Comparison of ENCODE assay signal across 12 cellular contexts in genomic region chr14:72883963-72884362, GRCh38. TPM values are rescaled to one million over a fixed set of nuclear protein-coding genes. Genes with fewer than 3 reads are reported as not detected.
A peak's percentile ranks its signal among the peaks of the same experiment; 100 is the strongest.
DNase-seq lines count a peak whose midpoint lies in the region; ATAC-seq and TF ChIP-seq lines count a peak whose summit lies in the region.
"Had no signal": no experiment of that assay in that cellular context is flagged by ENCODE, and none has a peak within 500 bp of the region (broad histone marks: within the 10 kb centered on the region; RNA-seq: fewer than 3 reads in every experiment).

No MANE protein-coding gene starts in this region.

- peak; percentile 34 for DNase-seq in GM13977 (ENCODE audit: low spot score)
- peak; percentile 43 for DNase-seq in HPDE6-E6E7 (ENCODE audit: extremely low spot score)
- DNase-seq in activated naive CD8-positive, alpha-beta T cell treated with anti-CD3 and anti-CD28 coated beads for 36 hours: peak; percentile 30
- DNase-seq in mesenteric fat pad (ENCODE audit: low spot score): peak; percentile 24
- DNase-seq in CD8-positive, alpha-beta memory T cell: no peak
- no peak for DNase-seq in NCI-H2227 treated with DMSO at 0.1 percent for 48 hours (lab: John Stamatoyannopoulos, UW)
- DNase-seq in NCI-H510A (lab: John Stamatoyannopoulos, UW): no peak
- DNase-seq: CD4-positive, alpha-beta memory T cell; effector memory CD4-positive, alpha-beta T cell; NCI-H1436; OCI-M1 had no signal

- no peaks in the 10 kb centered on the region for H3K36me3 Mint-ChIP-seq in activated naive CD8-positive, alpha-beta T cell treated with anti-CD3 and anti-CD28 coated beads for 36 hours
- no peaks in the 10 kb centered on the region for H3K36me3 Mint-ChIP-seq in CD8-positive, alpha-beta memory T cell
- H3K36me3 Mint-ChIP-seq: CD4-positive, alpha-beta memory T cell had no signal

- no peaks in the 10 kb centered on the region for H3K36me3 ChIP-seq in CD8-positive, alpha-beta memory T cell (ENCODE audit: insufficient read depth, low read length)

- no peaks in the 10 kb centered on the region for H3K9me3 Mint-ChIP-seq in activated naive CD8-positive, alpha-beta T cell treated with anti-CD3 and anti-CD28 coated beads for 36 hours
- H3K9me3 Mint-ChIP-seq in CD8-positive, alpha-beta memory T cell: peaks cover 0 to 2% (median 0%) of the 10 kb centered on the region in 5 donors

- ATAC-seq in HG02610 (IDR thresholded peaks at IDR 0.05; ENCODE audit: unreplicated experiment): no peak

- peaks cover 16% of the 10 kb centered on the region for H3K4me1 Mint-ChIP-seq in activated naive CD8-positive, alpha-beta T cell treated with anti-CD3 and anti-CD28 coated beads for 36 hours
- peaks cover 0 to 3% (median 0%) of the 10 kb centered on the region in 3 donors for H3K4me1 Mint-ChIP-seq in CD8-positive, alpha-beta memory T cell

- POLR2A ChIA-PET in CD8-positive, alpha-beta memory T cell (lab: Charles Lee): no interaction called here

- H3K27me3 ChIP-seq in CD8-positive, alpha-beta memory T cell (ENCODE audit: insufficient read depth, low read length, poor library complexity, severe bottlenecking): no peaks in the 10 kb centered on the region

- TF ChIP-seq CTCF in GM13977 (IDR thresholded peaks at IDR 0.05; ENCODE audit: extremely low read depth, insufficient read depth, missing control alignments): no peak

- H3K27ac ChIP-seq in CD8-positive, alpha-beta memory T cell (ENCODE audit: low read depth, low read length): no peak overlapping the region

- no peak overlapping the region for H3K27ac Mint-ChIP-seq in activated naive CD8-positive, alpha-beta T cell treated with anti-CD3 and anti-CD28 coated beads for 36 hours
- no peak overlapping the region for H3K27ac Mint-ChIP-seq in CD8-positive, alpha-beta memory T cell
- H3K27ac Mint-ChIP-seq: CD4-positive, alpha-beta memory T cell had no signal

- H3K9me3 ChIP-seq in CD8-positive, alpha-beta memory T cell (ENCODE audit: low read length): no peaks in the 10 kb centered on the region

- peaks cover 5% of the 10 kb centered on the region for H3K27me3 Mint-ChIP-seq in activated naive CD8-positive, alpha-beta T cell treated with anti-CD3 and anti-CD28 coated beads for 36 hours
- H3K27me3 Mint-ChIP-seq in CD8-positive, alpha-beta memory T cell: peaks cover 8 to 18% of the 10 kb centered on the region in 2 donors

- in situ Hi-C loops in GM13977 (cut with MboI; ENCODE audit: low pct_unique_long_range_greater_than_20kb, low sequenced_read_pairs, unreplicated experiment): no loop called here

- H3K4me3 Mint-ChIP-seq in activated naive CD8-positive, alpha-beta T cell treated with anti-CD3 and anti-CD28 coated beads for 36 hours: no peak overlapping the region
- H3K4me3 Mint-ChIP-seq in CD8-positive, alpha-beta memory T cell: no peak overlapping the region
- H3K4me3 Mint-ChIP-seq: CD4-positive, alpha-beta memory T cell had no signal

- H3K4me3 ChIP-seq in CD8-positive, alpha-beta memory T cell (ENCODE audit: low read length): no peak overlapping the region

- CTCF ChIA-PET in CD8-positive, alpha-beta memory T cell (lab: Charles Lee): interaction anchor here (1.0 kb wide), 1 partner anchor 10 kb away, joined by 4 read pairs; the partner anchor contains the start of gene DPF3

- H3K4me1 ChIP-seq in CD8-positive, alpha-beta memory T cell (ENCODE audit: insufficient read depth, low read length): no peaks in the 10 kb centered on the region

RNA-seq across cellular contexts. Expression of gene DPF3, which starts 9.9 kb away (rescaled TPM):
- total RNA-seq in activated naive CD8-positive, alpha-beta T cell treated with anti-CD3 and anti-CD28 coated beads for 36 hours: 1 to 10 TPM; 1.1 to 1.3 TPM
- total RNA-seq in mesenteric fat pad: 0.64 TPM
- total RNA-seq in CD8-positive, alpha-beta memory T cell: under 1 TPM; 0.50 to 0.62 TPM
- polyA plus RNA-seq in CD8-positive, alpha-beta memory T cell: 1.3 TPM

RNA-seq across cellular contexts. Expression of gene DCAF4, which starts 42.3 kb away (rescaled TPM):
- 10 to 100 TPM; 25.5 to 31.8 TPM for total RNA-seq in activated naive CD8-positive, alpha-beta T cell treated with anti-CD3 and anti-CD28 coated beads for 36 hours
- 18.9 TPM for total RNA-seq in mesenteric fat pad
- 10 to 100 TPM; 22.5 to 26.8 TPM for total RNA-seq in CD8-positive, alpha-beta memory T cell
- 7.3 TPM for polyA plus RNA-seq in CD8-positive, alpha-beta memory T cell

Comparison
In these comparisons a context has a peak if more than half of its experiments do, and no peak if none do; other contexts are left out.
1. DNase-seq: peak in GM13977 (single experiment), HPDE6-E6E7 (single experiment), activated naive CD8-positive, alpha-beta T cell treated with anti-CD3 and anti-CD28 coated beads for 36 hours (single experiment) and mesenteric fat pad (single experiment); none in CD8-positive, alpha-beta memory T cell (0 of 5), NCI-H2227 treated with DMSO at 0.1 percent for 48 hours (single experiment) and NCI-H510A (single experiment).